In genomic region chr10:97849491-97850402, GRCh38 we compare ENCODE assay signal across 8 cellular contexts. TPM values are rescaled to one million over a fixed set of nuclear protein-coding genes. Genes with fewer than 3 reads are reported as not detected.
A peak's percentile ranks its signal among the peaks of the same experiment; 100 is the strongest.
DNase-seq lines count a peak whose midpoint lies in the region; TF ChIP-seq lines count a peak whose summit lies in the region.

Gene GOLGA7B (plus strand): TSS chr10:97849843. CDS start chr10:97850304, 461 bp downstream.

- H3K9ac ChIP-seq in MM.1S (ENCODE audit: low read length), result no peak within 1 kb of the TSS
- no peak within 1 kb of the TSS for H3K9ac ChIP-seq in mesenchymal stem cell (ENCODE audit: low read length)

- H3K36me3 ChIP-seq in MM.1S (replicated peaks; ENCODE audit: insufficient read depth, low read length) (no peaks in the 10 kb centered on the region), mesenchymal stem cell (ENCODE audit: control insufficient read depth in 1 of 2, insufficient read depth in 2 of 2, low read depth in 1 of 2, low read length in 2 of 2) (no peaks in the 10 kb centered on the region)

- intact Hi-C loops in dorsolateral prefrontal cortex (cut with DNase I), result no loop called here

- no peak within 1 kb of the TSS for H3K18ac ChIP-seq in mesenchymal stem cell (ENCODE audit: low read depth in 1 of 2, low read length in 2 of 2)

- H3K27ac ChIP-seq in MM.1S (ENCODE audit: low read length) (no peak within 1 kb of the TSS), dorsolateral prefrontal cortex (peak within 1 kb of the TSS in 47 of 59 donors; percentile 22 to 87 (median 64)), mesenchymal stem cell (ENCODE audit: low read length, poor library complexity, severe bottlenecking) (no peak within 1 kb of the TSS)

- TF ChIP-seq CTCF in MM.1S (IDR thresholded peaks at IDR 0.05; ENCODE audit: low read length) (no peak), dorsolateral prefrontal cortex (IDR thresholded peaks at IDR 0.05 in 54 of 56, conservative IDR thresholded peaks at IDR 0.05 in 2 of 56; ENCODE audit: low read depth in 1 of 56, partially characterized antibody in 56 of 56) (no peak)

- H3K9me2 ChIP-seq in MM.1S (replicated peaks; ENCODE audit: insufficient read depth, low read length), result no peaks in the 10 kb centered on the region

- no peak within 1 kb of the TSS for H2AK5ac ChIP-seq in mesenchymal stem cell (ENCODE audit: low read length, severe bottlenecking)

- H3K23ac ChIP-seq in mesenchymal stem cell (ENCODE audit: low read length in 2 of 2), result no peak within 1 kb of the TSS

- H3K4me3 ChIP-seq in MM.1S (ENCODE audit: low read length), result peak within 1 kb of the TSS; percentile 59; the same call in 1 of the 2 replicates
- H3K4me3 ChIP-seq in dorsolateral prefrontal cortex, result peak within 1 kb of the TSS; percentile 28 to 74 (median 59)
- peak within 1 kb of the TSS; percentile 48 to 56 for H3K4me3 ChIP-seq in mesenchymal stem cell (ENCODE audit: insufficient read depth in 1 of 2, low read depth in 1 of 2, low read length in 2 of 2)

- no peak within 1 kb of the TSS for H2BK5ac ChIP-seq in mesenchymal stem cell (ENCODE audit: low read depth, low read length, poor library complexity, severe bottlenecking)

- DNase-seq in NCI-H748 (lab: John Stamatoyannopoulos, UW; ENCODE audit: unreplicated experiment) (peak; percentile 65), NCI-H748 treated with DMSO at 0.1 percent for 48 hours (lab: John Stamatoyannopoulos, UW) (no peak), MM.1S (peak; percentile 40), dorsolateral prefrontal cortex (peak in 6 of 10 donors; percentile 44 to 76 (median 61)), mesenchymal stem cell (peak; percentile 24), OCI-M2 (lab: John Stamatoyannopoulos, UW; ENCODE audit: unreplicated experiment) (no peak)
- DNase-seq in activated CD4-positive, alpha-beta T cell treated with anti-CD3 and anti-CD28 coated beads for 48 hours, result peak; percentile 61
- peak; percentile 45 for DNase-seq in stimulated activated CD8-positive, alpha-beta memory T cell treated with anti-CD3 and anti-CD28 coated beads, Interleukin-4, amount 100 ng/mL, for 24 hours (ENCODE audit: low read depth)

- no peaks in the 10 kb centered on the region for H3F3A ChIP-seq in MM.1S (ENCODE audit: insufficient read depth, low read length)

- H3K9me3 ChIP-seq in MM.1S (replicated peaks; ENCODE audit: insufficient read depth, low read length) (no peaks in the 10 kb centered on the region), mesenchymal stem cell (ENCODE audit: control insufficient read depth, low read length) (no peaks in the 10 kb centered on the region)

- no peak within 1 kb of the TSS for H2BK120ac ChIP-seq in mesenchymal stem cell (ENCODE audit: low read depth, low read length)

- peak within 1 kb of the TSS in 1 of 2 experiments; percentile 7 for H3K14ac ChIP-seq in mesenchymal stem cell (ENCODE audit: low read length in 2 of 2)

- no peak within 1 kb of the TSS for H4K8ac ChIP-seq in mesenchymal stem cell (ENCODE audit: low read length)

- H2BK12ac ChIP-seq in mesenchymal stem cell (ENCODE audit: low read length in 2 of 2), result no peak within 1 kb of the TSS

- H4K91ac ChIP-seq in mesenchymal stem cell (ENCODE audit: low read length), result no peak within 1 kb of the TSS

- H3K79me2 ChIP-seq in MM.1S (ENCODE audit: low read length), result no peaks in the 10 kb centered on the region

- H2BK15ac ChIP-seq in mesenchymal stem cell (ENCODE audit: low read depth, poor library complexity, severe bottlenecking), result no peak within 1 kb of the TSS

- H3K4me2 ChIP-seq in MM.1S (ENCODE audit: low read depth, low read length) (peak within 1 kb of the TSS; percentile 52; the same call in 1 of the 2 replicates), mesenchymal stem cell (ENCODE audit: low read length, poor library complexity, severe bottlenecking) (peak within 1 kb of the TSS; percentile 88)

- H3K4me1 ChIP-seq in MM.1S (ENCODE audit: low read length), result no peaks in the 10 kb centered on the region
- H3K4me1 ChIP-seq in mesenchymal stem cell (ENCODE audit: control insufficient read depth, insufficient read depth, low read depth, low read length), result peaks cover 11% of the 10 kb centered on the region

- H4K20me1 ChIP-seq in MM.1S (ENCODE audit: insufficient read depth, low read length), result no peaks in the 10 kb centered on the region

- peaks cover 41% of the 10 kb centered on the region for H3K27me3 ChIP-seq in MM.1S (replicated peaks; ENCODE audit: insufficient read depth, low read length)
- H3K27me3 ChIP-seq in dorsolateral prefrontal cortex, result peaks cover 0 to 23% (median 0%) of the 10 kb centered on the region in 45 donors
- H3K27me3 ChIP-seq in mesenchymal stem cell (ENCODE audit: control insufficient read depth in 1 of 2, insufficient read depth in 1 of 2, low read length in 2 of 2), result peaks cover 64 to 72% of the 10 kb centered on the region in 2 experiments

- H3K4ac ChIP-seq in mesenchymal stem cell (ENCODE audit: low read depth in 1 of 2, low read length in 2 of 2), result no peak within 1 kb of the TSS

- 1% methylated on average over 51 of the region's 96 CpGs for WGBS in mesenchymal stem cell

- no peaks in the 10 kb centered on the region for H3K79me1 ChIP-seq in mesenchymal stem cell (replicated peaks; ENCODE audit: low read length, poor library complexity, severe bottlenecking)

- H2AFZ ChIP-seq in MM.1S (ENCODE audit: low read length) (peak within 1 kb of the TSS; percentile 45; the same call in 1 of the 2 replicates), mesenchymal stem cell (ENCODE audit: low read depth, low read length) (no peak within 1 kb of the TSS)

RNA-seq across cellular contexts. Expression of gene GOLGA7B, which starts in this region (rescaled TPM):
- total RNA-seq in dorsolateral prefrontal cortex, result 10 to 100 TPM; 14.3 to 57.1 (median 35.8) TPM
- polyA plus RNA-seq in mesenchymal stem cell (2013, experiment 1 of 2), result not detected
- not detected for polyA plus RNA-seq in mesenchymal stem cell (2013, experiment 2 of 2)

Comparison
In these comparisons a context has a peak if more than half of its experiments do, and no peak if none do; other contexts are left out.
1. DNase-seq: peak in NCI-H748 (single experiment), MM.1S (single experiment), activated CD4-positive, alpha-beta T cell treated with anti-CD3 and anti-CD28 coated beads for 48 hours (single experiment), dorsolateral prefrontal cortex (6 of 10), mesenchymal stem cell (single experiment) and stimulated activated CD8-positive, alpha-beta memory T cell treated with anti-CD3 and anti-CD28 coated beads, Interleukin-4, amount 100 ng/mL, for 24 hours (single experiment); none in NCI-H748 treated with DMSO at 0.1 percent for 48 hours (single experiment) and OCI-M2 (single experiment).
2. H3K27ac ChIP-seq: peak in dorsolateral prefrontal cortex (47 of 59); none in MM.1S (single experiment) and mesenchymal stem cell (single experiment).
3. Peak in every context shown above with its lines, with median percentiles within 50 percentile points of each other: H3K4me3 ChIP-seq.